16 cellular contexts compared by ENCODE assay signal in genomic region chr14:53341324-53341723, GRCh38.
DNase-seq lines count a peak whose midpoint lies in the region; ATAC-seq and TF ChIP-seq lines count a peak whose summit lies in the region.
"Had no signal": no experiment of that assay in that cellular context is flagged by ENCODE, and none has a peak within 500 bp of the region (broad histone marks: within the 10 kb centered on the region; RNA-seq: fewer than 3 reads in every experiment).

No MANE protein-coding gene starts in this region.

- TF ChIP-seq CTCF in neural progenitor cell (IDR thresholded peaks at IDR 0.05) (no peak), tibial artery (IDR thresholded peaks at IDR 0.05) (no peak), endothelial cell (IDR thresholded peaks at IDR 0.05; ENCODE audit: unreplicated experiment) (no peak)

- H3K79me2 ChIP-seq in Karpas-422 (ENCODE audit: low read length) (no peaks in the 10 kb centered on the region), neural progenitor cell (ENCODE audit: low read depth) (no peaks in the 10 kb centered on the region)

- DNase-seq in Karpas-422 (peak; percentile 12), islet precursor cell (peak; percentile 69), neural progenitor cell (ENCODE audit: low spot score) (peak; percentile 20), tibial artery (no peak), endothelial cell (ENCODE audit: low spot score) (no peak), NCI-H2196 (lab: John Stamatoyannopoulos, UW; ENCODE audit: unreplicated experiment) (no peak)
- DNase-seq: 8988T; CD4-positive, alpha-beta memory T cell; DMS153; DMS79; GF-D8; IMR-90 had no signal

- intact Hi-C loops in tibial artery (cut with DNase I; ENCODE audit: low total_unique reads): no loop called here

- no peak overlapping the region for H3K27ac ChIP-seq in Karpas-422 (ENCODE audit: low read length)
- peak overlapping the region; percentile 29 for H3K27ac ChIP-seq in neural progenitor cell
- no peak overlapping the region for H3K27ac ChIP-seq in tibial artery
- H3K27ac ChIP-seq: BLaER1 had no signal

- H3K9me3 Mint-ChIP-seq in neural progenitor cell (peaks cover 4% of the 10 kb centered on the region), endothelial cell (ENCODE audit: unreplicated experiment) (no peaks in the 10 kb centered on the region)

- H3K27me3 Mint-ChIP-seq in neural progenitor cell (ENCODE audit: insufficient read depth, low read depth): no peaks in the 10 kb centered on the region
- H3K27me3 Mint-ChIP-seq in endothelial cell (ENCODE audit: unreplicated experiment): no peaks in the 10 kb centered on the region
- H3K27me3 Mint-ChIP-seq: CD4-positive, alpha-beta memory T cell had no signal

- no peak overlapping the region for H3K4me2 ChIP-seq in Karpas-422 (ENCODE audit: low read depth, low read length, poor library complexity, severe bottlenecking)
- peak overlapping the region; percentile 48 for H3K4me2 ChIP-seq in neural progenitor cell
- H3K4me2 ChIP-seq: BLaER1 had no signal

- H3K4me3 ChIP-seq in Karpas-422 (ENCODE audit: low read length) (no peak overlapping the region), neural progenitor cell (no peak overlapping the region), tibial artery (no peak overlapping the region)
- H3K4me3 ChIP-seq: BLaER1, HAP-1 had no signal

- H3K9me2 ChIP-seq in Karpas-422 (replicated peaks; ENCODE audit: insufficient read depth, low read length): no peaks in the 10 kb centered on the region

- no peak overlapping the region for H3K27ac Mint-ChIP-seq in neural progenitor cell
- no peak overlapping the region for H3K27ac Mint-ChIP-seq in endothelial cell (ENCODE audit: unreplicated experiment)
- H3K27ac Mint-ChIP-seq: CD14-positive monocyte; CD4-positive, alpha-beta memory T cell had no signal

- peaks cover 6% of the 10 kb centered on the region for H3F3A ChIP-seq in neural progenitor cell (ENCODE audit: low read depth)

- H3K27me3 ChIP-seq in Karpas-422 (ENCODE audit: low read length) (no peaks in the 10 kb centered on the region), neural progenitor cell (no peaks in the 10 kb centered on the region), tibial artery (no peaks in the 10 kb centered on the region)
- H3K27me3 ChIP-seq: BLaER1 had no signal

- H3K9ac ChIP-seq in Karpas-422 (ENCODE audit: low read length) (no peak overlapping the region), neural progenitor cell (no peak overlapping the region)
- H3K9ac ChIP-seq: BLaER1 had no signal

- no peak overlapping the region for H2AFZ ChIP-seq in Karpas-422 (ENCODE audit: low read length)
- H2AFZ ChIP-seq in neural progenitor cell (replicated peaks): peak overlapping the region; percentile 77

- no peaks in the 10 kb centered on the region for H3K36me3 ChIP-seq in Karpas-422 (ENCODE audit: insufficient read depth, low read length)
- no peaks in the 10 kb centered on the region for H3K36me3 ChIP-seq in neural progenitor cell
- no peaks in the 10 kb centered on the region for H3K36me3 ChIP-seq in tibial artery
- H3K36me3 ChIP-seq: BLaER1, HAP-1 had no signal

- H3K4me1 ChIP-seq in Karpas-422 (ENCODE audit: low read length) (no peaks in the 10 kb centered on the region), neural progenitor cell (peaks cover 14% of the 10 kb centered on the region), tibial artery (peaks cover 0 to 11% (median 3%) of the 10 kb centered on the region in 4 donors)
- H3K4me1 ChIP-seq: BLaER1, HAP-1 had no signal

- H3K4me1 Mint-ChIP-seq in neural progenitor cell: peaks cover 8% of the 10 kb centered on the region
- H3K4me1 Mint-ChIP-seq in endothelial cell (ENCODE audit: unreplicated experiment): no peaks in the 10 kb centered on the region
- H3K4me1 Mint-ChIP-seq: CD14-positive monocyte; CD4-positive, alpha-beta memory T cell had no signal

- H3K36me3 Mint-ChIP-seq in neural progenitor cell (no peaks in the 10 kb centered on the region), endothelial cell (ENCODE audit: low read depth, unreplicated experiment) (no peaks in the 10 kb centered on the region)
- H3K36me3 Mint-ChIP-seq: CD14-positive monocyte; CD4-positive, alpha-beta memory T cell had no signal

- H3K9me3 ChIP-seq in Karpas-422 (ENCODE audit: low read length) (no peaks in the 10 kb centered on the region), neural progenitor cell (ENCODE audit: low read depth) (no peaks in the 10 kb centered on the region), tibial artery (no peaks in the 10 kb centered on the region)
- H3K9me3 ChIP-seq: BLaER1, HAP-1 had no signal

- no peak overlapping the region for H3K4me3 Mint-ChIP-seq in neural progenitor cell
- H3K4me3 Mint-ChIP-seq in endothelial cell (ENCODE audit: unreplicated experiment): no peak overlapping the region
- H3K4me3 Mint-ChIP-seq: CD14-positive monocyte; CD4-positive, alpha-beta memory T cell had no signal

- H4K20me1 ChIP-seq in Karpas-422 (ENCODE audit: insufficient read depth, low read depth, low read length) (no peaks in the 10 kb centered on the region), neural progenitor cell (ENCODE audit: low read depth) (no peaks in the 10 kb centered on the region)
- H4K20me1 ChIP-seq: BLaER1 had no signal

- ATAC-seq in GM18873 (IDR thresholded peaks at IDR 0.05; ENCODE audit: low FRiP score, unreplicated experiment): no peak

Comparison
In these comparisons a context has a peak if more than half of its experiments do, and no peak if none do; other contexts are left out.
1. DNase-seq: peak in Karpas-422 (single experiment), islet precursor cell (single experiment) and neural progenitor cell (single experiment); none in tibial artery (0 of 2), endothelial cell (single experiment) and NCI-H2196 (single experiment).